ENCODE assay signal across 8 cellular contexts in genomic region chr1:206658264-206658980, GRCh38. TPM values are rescaled to one million over a fixed set of nuclear protein-coding genes. Genes with fewer than 3 reads are reported as not detected.
DNase-seq lines count a peak whose midpoint lies in the region; ATAC-seq and TF ChIP-seq lines count a peak whose summit lies in the region.

No MANE protein-coding gene starts in this region.

- in situ Hi-C loops in astrocyte of the cerebellum (cut with HindIII; ENCODE audit: low sequenced_read_pairs): no loop called here

- TF ChIP-seq CTCF in BJ (IDR thresholded peaks at IDR 0.05; ENCODE audit: insufficient read depth, low read depth, low read length) (peak; percentile 83), HCT116 (IDR thresholded peaks at IDR 0.05 in 2 of 3, conservative IDR thresholded peaks at IDR 0.05 in 1 of 3; ENCODE audit: borderline replicate concordance in 1 of 3, insufficient read depth in 1 of 3, low read depth in 2 of 3, low read length in 2 of 3) (peak; percentile 33 to 96 (median 95); a peak in 5 of 6 replicates), astrocyte of the cerebellum (IDR thresholded peaks at IDR 0.05; ENCODE audit: low read depth, low read length, missing control alignments) (peak; percentile 64)

- H4K20me1 ChIP-seq in HCT116 (ENCODE audit: insufficient read depth): no peaks in the 10 kb centered on the region

- H3K27me3 ChIP-seq in BJ (ENCODE audit: control insufficient read depth, insufficient read depth, low read length): peaks cover 7% of the 10 kb centered on the region
- peaks cover 14% of the 10 kb centered on the region; the same call in 1 of the 2 replicates for H3K27me3 ChIP-seq in HCT116 (ENCODE audit: insufficient read depth, low read length)

- H3K4me3 ChIP-seq in BJ (ENCODE audit: low read depth, low read length): no peak overlapping the region
- no peak overlapping the region for H3K4me3 ChIP-seq in HCT116 (replicated peaks in 1 of 2; ENCODE audit: low read depth in 1 of 2, low read length in 2 of 2)
- no peak overlapping the region for H3K4me3 ChIP-seq in astrocyte of the cerebellum (ENCODE audit: low read depth, low read length)

- H3K4me1 ChIP-seq in HCT116 (ENCODE audit: control insufficient read depth in 1 of 2, insufficient read depth in 2 of 2, low read length in 2 of 2): no peaks in the 10 kb centered on the region; a peak in 1 of 4 replicates

- H3K36me3 ChIP-seq in BJ (ENCODE audit: control insufficient read depth, insufficient read depth, low read length): no peaks in the 10 kb centered on the region
- H3K36me3 ChIP-seq in HCT116 (ENCODE audit: control insufficient read depth in 1 of 2, insufficient read depth in 2 of 2, low read length in 2 of 2): no peaks in the 10 kb centered on the region

- no TSS peak for BruUV-seq in HCT116 (replicated peaks; lab: Mats Ljungman, UMichigan)

- H2AFZ ChIP-seq in HCT116 (ENCODE audit: low read depth, low read length, poor library complexity, severe bottlenecking): peak overlapping the region; percentile 16

- H3K9ac ChIP-seq in HCT116 (ENCODE audit: low read length): no peak overlapping the region

- no peaks in the 10 kb centered on the region for H3K9me2 ChIP-seq in HCT116 (ENCODE audit: insufficient read depth)

- POLR2A ChIA-PET in BJ (lab: Charles Lee): no interaction called here
- POLR2A ChIA-PET in HCT116 (lab: Charles Lee): no interaction called here

- no peak for TF ChIP-seq POLR2A in HCT116 (IDR thresholded peaks at IDR 0.05; ENCODE audit: borderline replicate concordance, extremely low read depth, insufficient read depth, insufficient read length)

- peak overlapping the region; percentile 44 to 50 for H3K4me3 Mint-ChIP-seq in stimulated activated naive CD8-positive, alpha-beta T cell treated with anti-CD3 and anti-CD28 coated beads, Interleukin-15, amount 100 ng/mL, for 72 hours

- H3K9me3 ChIP-seq in HCT116 (ENCODE audit: control insufficient read depth in 1 of 2, insufficient read depth in 1 of 2, low read depth in 1 of 2, low read length in 2 of 2): no peaks in the 10 kb centered on the region

- no peak overlapping the region for H3K4me2 ChIP-seq in HCT116 (ENCODE audit: low read length)

- no peak overlapping the region for H3K27ac ChIP-seq in HCT116 (ENCODE audit: low read depth, low read length)

- RAD21 ChIA-PET in HCT116 (lab: Charles Lee; ENCODE audit: low non-redundant PET in 1 of 2, low total read pairs in 2 of 2, uncharacterized antibody in 2 of 2, unreplicated experiment in 2 of 2): no interaction called here

- no peaks in the 10 kb centered on the region for H3K79me2 ChIP-seq in HCT116 (ENCODE audit: insufficient read depth, low read length)

- peak overlapping the region in 1 of 2 donors; percentile 21 for H3K27ac Mint-ChIP-seq in stimulated activated naive CD8-positive, alpha-beta T cell treated with anti-CD3 and anti-CD28 coated beads, Interleukin-15, amount 100 ng/mL, for 72 hours

- peaks cover 67% of the 10 kb centered on the region for H3K27me3 Mint-ChIP-seq in stimulated activated naive CD8-positive, alpha-beta T cell treated with anti-CD3 and anti-CD28 coated beads, Interleukin-15, amount 100 ng/mL, for 72 hours

- intact Hi-C loops in HCT116 (cut with micrococcal nuclease): no loop called here

- CTCF ChIA-PET in BJ (lab: Yijun Ruan, JAX): interaction anchor here (0.7 to 4.6 kb wide), 19 partner anchors 9 to 267 kb away, joined by 3 to 36 read pairs (median 6); partner anchors contain the start of gene DYRK3
- CTCF ChIA-PET in HCT116 (lab: Charles Lee): interaction anchor here (0.9 to 3.6 kb wide), 9 partner anchors 8 to 324 kb away, joined by 3 to 17 read pairs (median 3); partner anchors contain the start of gene DYRK3

- peak; percentile 31; the same call in 1 of the 2 replicates for TF ChIP-seq RAD21 in HCT116 (IDR thresholded peaks at IDR 0.05; ENCODE audit: low read depth)

- peaks cover 40% of the 10 kb centered on the region for H3K4me1 Mint-ChIP-seq in stimulated activated naive CD8-positive, alpha-beta T cell treated with anti-CD3 and anti-CD28 coated beads, Interleukin-15, amount 100 ng/mL, for 72 hours

- ATAC-seq in HCT116 (peak; percentile 94), HG02840 (IDR thresholded peaks at IDR 0.05; ENCODE audit: low FRiP score, unreplicated experiment) (no peak), GM18519 (IDR thresholded peaks at IDR 0.05; ENCODE audit: low FRiP score, unreplicated experiment) (no peak)
- ATAC-seq in stimulated activated naive CD8-positive, alpha-beta T cell treated with anti-CD3 and anti-CD28 coated beads, Interleukin-15, amount 100 ng/mL, for 72 hours: peak; percentile 73

- DNase-seq in BJ (ENCODE audit: low read depth) (no peak), HCT116 (ENCODE audit: low read depth, low spot score) (peak; percentile 12), SKM-1 (lab: John Stamatoyannopoulos, UW; ENCODE audit: unreplicated experiment) (peak; percentile 72), astrocyte of the cerebellum (ENCODE audit: low read depth) (no peak), left kidney (ENCODE audit: low read depth, low spot score) (peak; percentile 55)
- peak; percentile 57 to 58 for DNase-seq in stimulated activated naive CD8-positive, alpha-beta T cell treated with anti-CD3 and anti-CD28 coated beads, Interleukin-15, amount 100 ng/mL, for 72 hours

- no peaks in the 10 kb centered on the region for H3K9me3 Mint-ChIP-seq in stimulated activated naive CD8-positive, alpha-beta T cell treated with anti-CD3 and anti-CD28 coated beads, Interleukin-15, amount 100 ng/mL, for 72 hours

TF ChIP-seq in HCT116, 20 proteins besides CTCF, POLR2A, EP300 and RAD21 (continues in another document):
- TF ChIP-seq ATF3 (IDR thresholded peaks at IDR 0.05): no peak
- TF ChIP-seq YY1 (IDR thresholded peaks at IDR 0.05; ENCODE audit: extremely low read depth, insufficient replicate concordance, low read depth, low read length): no peak
- TF ChIP-seq SRF (IDR thresholded peaks at IDR 0.05; ENCODE audit: low read depth): no peak
- TF ChIP-seq CBX3 (IDR thresholded peaks at IDR 0.05; ENCODE audit: low read depth): no peak
- no peak for TF ChIP-seq CEBPB (IDR thresholded peaks at IDR 0.05; ENCODE audit: low read depth)
- TF ChIP-seq EGR1 (IDR thresholded peaks at IDR 0.05; ENCODE audit: low read depth): no peak
- TF ChIP-seq FOSL1 (IDR thresholded peaks at IDR 0.05; ENCODE audit: low read depth): no peak
- no peak for TF ChIP-seq ELF1 (IDR thresholded peaks at IDR 0.05; ENCODE audit: borderline replicate concordance, low read depth)
- TF ChIP-seq SIN3A (IDR thresholded peaks at IDR 0.05; ENCODE audit: low read depth): no peak
- no peak for TF ChIP-seq ZNF274 (IDR thresholded peaks at IDR 0.05; ENCODE audit: low read depth, low read length)
- TF ChIP-seq EZH2 (IDR thresholded peaks at IDR 0.05): no peak
- TF ChIP-seq POLR2AphosphoS5 (IDR thresholded peaks at IDR 0.05; ENCODE audit: low read depth, low read length): no peak
- TF ChIP-seq JUND (IDR thresholded peaks at IDR 0.05): no peak
- TF ChIP-seq TCF7L2 (IDR thresholded peaks at IDR 0.05; ENCODE audit: borderline replicate concordance, extremely low read depth, insufficient read depth, insufficient read length): no peak
- no peak for TF ChIP-seq MAX (IDR thresholded peaks at IDR 0.05)
- no peak for TF ChIP-seq REST (IDR thresholded peaks at IDR 0.05; ENCODE audit: low read depth)
- TF ChIP-seq SP1 (IDR thresholded peaks at IDR 0.05; ENCODE audit: low read depth): no peak
- no peak for TF ChIP-seq EZH2phosphoT487 (IDR thresholded peaks at IDR 0.05; ENCODE audit: borderline replicate concordance)
- no peak for TF ChIP-seq ZFX (IDR thresholded peaks at IDR 0.05)

RNA-seq across cellular contexts. Expression of gene DYRK3, which starts 23.1 kb away (rescaled TPM):
- 7.4 and 10.8 TPM in 2 replicates for polyA plus RNA-seq in BJ (2011; rRNA removed)
- polyA minus RNA-seq in BJ (2011; rRNA and poly(A)+ RNA removed): 7.1 and 8.2 TPM in 2 replicates
- 7.1 TPM for total RNA-seq in HCT116 (2021; ENCODE audit: unreplicated experiment)
- 2.5 and 3.1 TPM in 2 replicates for polyA plus RNA-seq in HCT116 (2012)

RNA-seq across cellular contexts. Expression of gene MAPKAPK2, which starts 26.3 kb away (rescaled TPM):
- 65.6 and 80.1 TPM in 2 replicates for polyA plus RNA-seq in BJ (2011; rRNA removed)
- polyA minus RNA-seq in BJ (2011; rRNA and poly(A)+ RNA removed): 54.4 and 63.8 TPM in 2 replicates
- total RNA-seq in HCT116 (2021; ENCODE audit: unreplicated experiment): 51.1 TPM
- polyA plus RNA-seq in HCT116 (2012): 37.4 and 38.3 TPM in 2 replicates

RNA-seq across cellular contexts. Expression of gene EIF2D, which starts 46.2 kb away (rescaled TPM):
- polyA plus RNA-seq in BJ (2011; rRNA removed): 88.7 and 97.4 TPM in 2 replicates
- polyA minus RNA-seq in BJ (2011; rRNA and poly(A)+ RNA removed): 27.0 and 41.5 TPM in 2 replicates
- 54.8 TPM for total RNA-seq in HCT116 (2021; ENCODE audit: unreplicated experiment)
- 55.0 and 68.5 TPM in 2 replicates for polyA plus RNA-seq in HCT116 (2012)

Comparison
In these comparisons a context has a peak if more than half of its experiments do, and no peak if none do; other contexts are left out.
1. DNase-seq: peak in HCT116 (single experiment), SKM-1 (single experiment), left kidney (single experiment) and stimulated activated naive CD8-positive, alpha-beta T cell treated with anti-CD3 and anti-CD28 coated beads, Interleukin-15, amount 100 ng/mL, for 72 hours (2 of 2); none in BJ (single experiment) and astrocyte of the cerebellum (single experiment).
2. ATAC-seq: peak in HCT116 (single experiment) and stimulated activated naive CD8-positive, alpha-beta T cell treated with anti-CD3 and anti-CD28 coated beads, Interleukin-15, amount 100 ng/mL, for 72 hours (single experiment); none in HG02840 (single experiment) and GM18519 (single experiment).
3. Peak in every context shown above with its lines, with median percentiles within 50 percentile points of each other: CTCF ChIP-seq.